Comparison of ENCODE assay signal across 9 cellular contexts in the genomic region with DNA sequence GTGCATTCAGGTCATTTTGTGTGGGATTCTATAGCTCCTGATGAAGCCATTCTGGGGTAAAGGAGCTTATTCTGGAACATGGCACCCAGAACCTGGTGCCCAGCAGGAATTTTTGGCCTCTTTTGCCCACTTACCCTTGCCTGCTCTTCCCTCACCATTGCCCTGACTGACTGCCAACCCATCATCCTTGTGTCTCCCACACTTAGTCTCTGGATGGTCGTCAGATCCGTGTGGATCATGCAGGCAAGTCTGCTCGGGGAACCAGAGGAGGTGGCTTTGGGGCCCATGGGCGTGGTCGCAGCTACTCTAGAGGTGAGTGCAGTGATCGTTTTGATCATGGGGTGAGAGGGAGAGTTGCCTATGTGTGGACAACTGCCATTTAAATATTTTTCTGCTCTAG. TPM values are rescaled to one million over a fixed set of nuclear protein-coding genes. Genes with fewer than 3 reads are reported as not detected.
DNase-seq lines count a peak whose midpoint lies in the region; ATAC-seq and TF ChIP-seq lines count a peak whose summit lies in the region.
"Had no signal": no experiment of that assay in that cellular context is flagged by ENCODE, and none has a peak within 500 bp of the region (broad histone marks: within the 10 kb centered on the region; RNA-seq: fewer than 3 reads in every experiment).

No MANE protein-coding gene starts in this region.

- H3K36me3 ChIP-seq in left ventricle myocardium inferior (peaks cover 42% of the 10 kb centered on the region), iPS-20b (ENCODE audit: insufficient read depth, low read depth, low read length) (peaks cover 53% of the 10 kb centered on the region), transverse colon (peaks cover 0 to 16% (median 5%) of the 10 kb centered on the region in 4 donors), colonic mucosa (no peaks in the 10 kb centered on the region)

- no peak for DNase-seq in left ventricle myocardium inferior
- no peak for DNase-seq in cardiac septum (ENCODE audit: low spot score)
- no peak for DNase-seq in transverse colon
- no peak for DNase-seq in colonic mucosa

- no peak for TF ChIP-seq CTCF in left ventricle myocardium inferior (IDR thresholded peaks at IDR 0.05; ENCODE audit: borderline replicate concordance)
- no peak for TF ChIP-seq CTCF in transverse colon (IDR thresholded peaks at IDR 0.05)
- no peak for TF ChIP-seq CTCF in colonic mucosa (IDR thresholded peaks at IDR 0.05)

- H3K27me3 Mint-ChIP-seq in activated T-helper 17 cell treated with anti-CD3 and anti-CD28 coated beads, Interleukin-2, amount 50 U/mL, for 72 hours = no peaks in the 10 kb centered on the region

- H3K4me1 Mint-ChIP-seq in activated T-helper 17 cell treated with anti-CD3 and anti-CD28 coated beads, Interleukin-2, amount 50 U/mL, for 72 hours = peaks cover 15% of the 10 kb centered on the region

- intact Hi-C loops in left ventricle myocardium inferior (cut with micrococcal nuclease) (no loop called here), cardiac septum (cut with DNase I) (no loop called here), transverse colon (cut with DNase I; ENCODE audit: low total_unique reads) (no loop called here), colonic mucosa (cut with DNase I) (no loop called here)

- peak overlapping the region; percentile 99 for H3K27ac ChIP-seq in left ventricle myocardium inferior (replicated peaks)
- H3K27ac ChIP-seq in iPS-20b (ENCODE audit: low read length) = no peak overlapping the region
- H3K27ac ChIP-seq in transverse colon = peak overlapping the region in 3 of 4 donors; percentile 97 to 99 (median 99)
- no peak overlapping the region for H3K27ac ChIP-seq in colonic mucosa

- no peak for TF ChIP-seq POLR2A in transverse colon (IDR thresholded peaks at IDR 0.05)

- H3K9me3 Mint-ChIP-seq in activated T-helper 17 cell treated with anti-CD3 and anti-CD28 coated beads, Interleukin-2, amount 50 U/mL, for 72 hours = no peaks in the 10 kb centered on the region

- H3K4me3 ChIP-seq in left ventricle myocardium inferior (peak overlapping the region; percentile 83), iPS-20b (ENCODE audit: low read length) (peak overlapping the region; percentile 94; the same call in 1 of the 2 replicates), transverse colon (peak overlapping the region in 2 of 4 donors; percentile 63 to 90), colonic mucosa (no peak overlapping the region)

- H3K9me3 ChIP-seq in left ventricle myocardium inferior (replicated peaks) (no peaks in the 10 kb centered on the region), iPS-20b (ENCODE audit: insufficient read depth, low read depth, low read length) (no peaks in the 10 kb centered on the region), transverse colon (no peaks in the 10 kb centered on the region), colonic mucosa (no peaks in the 10 kb centered on the region)
- H3K9me3 ChIP-seq: tibial nerve had no signal

- H3K9ac ChIP-seq in iPS-20b (ENCODE audit: low read depth, low read length) = peak overlapping the region; percentile 98; the same call in 1 of the 2 replicates
- H3K9ac ChIP-seq in colonic mucosa (ENCODE audit: low read depth in 2 of 2, low read length in 2 of 2) = no peak overlapping the region

- peaks cover 26% of the 10 kb centered on the region for H3K4me1 ChIP-seq in left ventricle myocardium inferior
- peaks cover 7% of the 10 kb centered on the region; the same call in 1 of the 2 replicates for H3K4me1 ChIP-seq in iPS-20b (ENCODE audit: insufficient read depth, low read length)
- peaks cover 9 to 15% (median 12%) of the 10 kb centered on the region in 4 donors for H3K4me1 ChIP-seq in transverse colon
- H3K4me1 ChIP-seq in colonic mucosa = no peaks in the 10 kb centered on the region

- peaks cover 64% of the 10 kb centered on the region for H3K36me3 Mint-ChIP-seq in activated T-helper 17 cell treated with anti-CD3 and anti-CD28 coated beads, Interleukin-2, amount 50 U/mL, for 72 hours (ENCODE audit: low read depth)

- no peak for ATAC-seq in activated T-helper 17 cell treated with anti-CD3 and anti-CD28 coated beads, Interleukin-2, amount 50 U/mL, for 72 hours (replicated peaks)
- ATAC-seq in GM21723 (IDR thresholded peaks at IDR 0.05; ENCODE audit: unreplicated experiment) (no peak), GM19324 (IDR thresholded peaks at IDR 0.05; ENCODE audit: low FRiP score, unreplicated experiment) (no peak)

- no peak for TF ChIP-seq EP300 in transverse colon (IDR thresholded peaks at IDR 0.05; ENCODE audit: low read depth)

- in situ Hi-C loops in transverse colon (cut with MboI; ENCODE audit: low pct_ligation_motif_present in 1 of 4, low pct_unique_long_range_greater_than_20kb in 1 of 4, low sequenced_read_pairs in 3 of 4) = no loop called here

- H3K4me3 Mint-ChIP-seq in activated T-helper 17 cell treated with anti-CD3 and anti-CD28 coated beads, Interleukin-2, amount 50 U/mL, for 72 hours = peak overlapping the region; percentile 98

- WGBS in transverse colon (ENCODE audit: low coverage in 1 of 2), 2 donors = 59% methylated on average over 6 of the region's 6 CpGs; no CpG with 5 or more reads in 1 of the 2 donors

- H3K27me3 ChIP-seq in left ventricle myocardium inferior (ENCODE audit: low read depth) (no peaks in the 10 kb centered on the region), iPS-20b (ENCODE audit: insufficient read depth, low read length) (no peaks in the 10 kb centered on the region), transverse colon (no peaks in the 10 kb centered on the region), colonic mucosa (no peaks in the 10 kb centered on the region)
- H3K27me3 ChIP-seq: tibial nerve had no signal

- H3K27ac Mint-ChIP-seq in activated T-helper 17 cell treated with anti-CD3 and anti-CD28 coated beads, Interleukin-2, amount 50 U/mL, for 72 hours = peak overlapping the region; percentile 99

RNA-seq across cellular contexts. Expression of gene RBM3, which starts 1.8 kb away (rescaled TPM):
- total RNA-seq in left ventricle myocardium inferior (121 TPM), cardiac septum (96.9 TPM), transverse colon (100 to 1,000 TPM in 3 of 4 donors, 10 to 100 TPM in 1; 65.7 to 157 (median 127) TPM), colonic mucosa (100 to 1,000 TPM in 1 of 2 donors, 10 to 100 TPM in 1; 92.1 to 175 TPM)
- total RNA-seq in activated T-helper 17 cell treated with anti-CD3 and anti-CD28 coated beads, Interleukin-2, amount 50 U/mL, for 72 hours = 100 to 1,000 TPM; 176 to 335 TPM

RNA-seq across cellular contexts. Expression of gene WDR13, which starts 21.2 kb away (rescaled TPM):
- 137 TPM for total RNA-seq in left ventricle myocardium inferior
- total RNA-seq in cardiac septum = 170 TPM
- 10 to 100 TPM; 45.6 to 74.0 TPM for total RNA-seq in activated T-helper 17 cell treated with anti-CD3 and anti-CD28 coated beads, Interleukin-2, amount 50 U/mL, for 72 hours
- 100 to 1,000 TPM in 3 of 4 donors, 10 to 100 TPM in 1; 96.5 to 238 (median 184) TPM for total RNA-seq in transverse colon
- total RNA-seq in colonic mucosa = 100 to 1,000 TPM in 1 of 2 donors, 10 to 100 TPM in 1; 90.4 to 121 TPM

RNA-seq across cellular contexts. Expression of gene TBC1D25, which starts 36.6 kb away (rescaled TPM):
- total RNA-seq in left ventricle myocardium inferior = 14.5 TPM
- 16.5 TPM for total RNA-seq in cardiac septum
- 10 to 100 TPM; 19.4 to 25.4 TPM for total RNA-seq in activated T-helper 17 cell treated with anti-CD3 and anti-CD28 coated beads, Interleukin-2, amount 50 U/mL, for 72 hours
- 10 to 100 TPM in 3 of 4 donors, 1 to 10 TPM in 1; 8.1 to 27.7 (median 13.3) TPM for total RNA-seq in transverse colon
- total RNA-seq in colonic mucosa = 10 to 100 TPM in 1 of 2 donors, 1 to 10 TPM in 1; 8.1 to 11.6 TPM

RNA-seq across cellular contexts. Expression of gene EBP, which starts 54.5 kb away (rescaled TPM):
- 48.9 TPM for total RNA-seq in left ventricle myocardium inferior
- total RNA-seq in cardiac septum = 38.6 TPM
- total RNA-seq in activated T-helper 17 cell treated with anti-CD3 and anti-CD28 coated beads, Interleukin-2, amount 50 U/mL, for 72 hours = 100 to 1,000 TPM; 104 to 213 TPM
- total RNA-seq in transverse colon = 10 to 100 TPM; 19.9 to 88.7 (median 67.6) TPM
- 100 to 1,000 TPM; 225 to 271 TPM for total RNA-seq in colonic mucosa

Comparison
In these comparisons a context has a peak if more than half of its experiments do, and no peak if none do; other contexts are left out.
1. H3K27ac ChIP-seq: peak in left ventricle myocardium inferior (single experiment) and transverse colon (3 of 4); none in iPS-20b (single experiment) and colonic mucosa (single experiment).